ENCODE assay signal across 37 cellular contexts in genomic region chr15:80864666-80865065, GRCh38.
A peak's percentile ranks its signal among the peaks of the same experiment; 100 is the strongest.
DNase-seq lines count a peak whose midpoint lies in the region; ATAC-seq, FAIRE-seq and TF ChIP-seq lines count a peak whose summit lies in the region.
"Had no signal": no experiment of that assay in that cellular context is flagged by ENCODE, and none has a peak within 500 bp of the region (broad histone marks: within the 10 kb centered on the region; RNA-seq: fewer than 3 reads in every experiment).

No MANE protein-coding gene starts in this region.

- POLR2A ChIA-PET in H1 (lab: Charles Lee; ENCODE audit: partially characterized antibody), result interaction anchor here (0.5 to 1.4 kb wide), 2 partner anchors 9 to 234 kb away, joined by 3 read pairs; no protein-coding TSS in a partner anchor

- ATAC-seq in GM23338, result no peak
- ATAC-seq in GM21423 (IDR thresholded peaks at IDR 0.05; ENCODE audit: unreplicated experiment), result no peak
- no peak for ATAC-seq in activated T-cell treated with anti-CD3 and anti-CD28 coated beads, Interleukin-2, amount 50 U/mL, for 4 hours
- ATAC-seq: A549; CD8-positive, alpha-beta T cell had no signal

- H3K27me3 ChIP-seq in GM23338 (ENCODE audit: insufficient read depth), result no peaks in the 10 kb centered on the region
- no peaks in the 10 kb centered on the region; a peak in 2 of 7 replicates for H3K27me3 ChIP-seq in H1 (replicated peaks in 1 of 4; ENCODE audit: control insufficient read depth in 3 of 4, extremely low read depth in 1 of 4, insufficient read depth in 3 of 4, low read length in 3 of 4)
- H3K27me3 ChIP-seq in trophoblast cell (ENCODE audit: insufficient read depth, low read length), result no peaks in the 10 kb centered on the region
- no peaks in the 10 kb centered on the region for H3K27me3 ChIP-seq in osteoblast (ENCODE audit: insufficient read depth, low read length)
- H3K27me3 ChIP-seq: BLaER1 treated with 17β-estradiol and CSF1 and Interleukin-3, amounts not matched to agents 10 nM and 100 nM had no signal

- no peak overlapping the region for H3K27ac Mint-ChIP-seq in GM23338
- H3K27ac Mint-ChIP-seq in osteocyte (ENCODE audit: unreplicated experiment), result peak overlapping the region; percentile 18
- H3K27ac Mint-ChIP-seq: B cell; CD14-positive monocyte; CD4-positive, alpha-beta memory T cell; CD4-positive, alpha-beta T cell; CD4-positive, CD25-positive, alpha-beta regulatory T cell; CD8-positive, alpha-beta memory T cell; CD8-positive, alpha-beta T cell had no signal

- H3K4me3 ChIP-seq in GM23338 (no peak overlapping the region), H1 (ENCODE audit: extremely low read depth in 1 of 4, insufficient read depth in 2 of 4, low read depth in 3 of 4, low read length in 4 of 4) (no peak overlapping the region), trophoblast cell (ENCODE audit: low read depth, low read length) (no peak overlapping the region), osteoblast (ENCODE audit: insufficient read depth, low read length) (no peak overlapping the region)
- H3K4me3 ChIP-seq: A549; BLaER1; BLaER1 treated with 17β-estradiol and CSF1 and Interleukin-3, amounts not matched to agents 10 nM and 100 nM had no signal

- H3K23ac ChIP-seq in H1 (ENCODE audit: insufficient read length), result no peak overlapping the region
- H3K23ac ChIP-seq in trophoblast cell (ENCODE audit: low read length), result no peak overlapping the region

- no peaks in the 10 kb centered on the region for H3K9me3 Mint-ChIP-seq in GM23338
- no peaks in the 10 kb centered on the region for H3K9me3 Mint-ChIP-seq in osteocyte (ENCODE audit: unreplicated experiment)
- H3K9me3 Mint-ChIP-seq in activated T-cell treated with anti-CD3 and anti-CD28 coated beads, Interleukin-2, amount 50 U/mL, for 4 hours, result no peaks in the 10 kb centered on the region
- H3K9me3 Mint-ChIP-seq: CD4-positive, alpha-beta T cell; CD8-positive, alpha-beta memory T cell; CD8-positive, alpha-beta T cell had no signal

- H3K27me3 Mint-ChIP-seq in GM23338 (ENCODE audit: insufficient read depth, low read depth, poor library complexity) (peaks cover 11% of the 10 kb centered on the region), osteocyte (ENCODE audit: unreplicated experiment) (no peaks in the 10 kb centered on the region)
- no peaks in the 10 kb centered on the region for H3K27me3 Mint-ChIP-seq in activated T-cell treated with anti-CD3 and anti-CD28 coated beads, Interleukin-2, amount 50 U/mL, for 4 hours (ENCODE audit: low read depth)
- H3K27me3 Mint-ChIP-seq: CD4-positive, alpha-beta T cell; CD4-positive, CD25-positive, alpha-beta regulatory T cell; CD8-positive, alpha-beta memory T cell had no signal

- no peak overlapping the region for H4K5ac ChIP-seq in H1 (ENCODE audit: insufficient read length, low read depth, low read length)

- H3K79me1 ChIP-seq in H1 (ENCODE audit: low read depth, low read length) (no peaks in the 10 kb centered on the region), trophoblast cell (ENCODE audit: low read length) (no peaks in the 10 kb centered on the region)

- H3K36me3 Mint-ChIP-seq in GM23338 (ENCODE audit: low read depth) (no peaks in the 10 kb centered on the region), osteocyte (ENCODE audit: unreplicated experiment) (peaks cover 66% of the 10 kb centered on the region)
- no peaks in the 10 kb centered on the region for H3K36me3 Mint-ChIP-seq in activated T-cell treated with anti-CD3 and anti-CD28 coated beads, Interleukin-2, amount 50 U/mL, for 4 hours (ENCODE audit: insufficient read depth)
- H3K36me3 Mint-ChIP-seq: CD14-positive monocyte; CD4-positive, alpha-beta memory T cell; CD8-positive, alpha-beta memory T cell; CD8-positive, alpha-beta T cell had no signal

- no peaks in the 10 kb centered on the region for H3K9me2 ChIP-seq in GM23338 (ENCODE audit: insufficient read depth)

- TF ChIP-seq CTCF in GM23338 (conservative IDR thresholded peaks at IDR 0.05; ENCODE audit: low read depth in 2 of 2) (no peak), H1 (IDR thresholded peaks at IDR 0.05; ENCODE audit: control extremely low read depth in 1 of 3, insufficient read depth in 1 of 3, low read depth in 1 of 3, low read length in 3 of 3) (no peak), osteocyte (IDR thresholded peaks at IDR 0.05) (no peak), osteoblast (IDR thresholded peaks at IDR 0.05; ENCODE audit: extremely low read depth, low read depth, low read length) (no peak)

- no peak overlapping the region for H3K4ac ChIP-seq in H1 (replicated peaks; ENCODE audit: insufficient read length, low read depth, low read length)
- H3K4ac ChIP-seq in trophoblast cell (ENCODE audit: low read depth, low read length), result no peak overlapping the region

- peaks cover 5% of the 10 kb centered on the region for H3F3A ChIP-seq in GM23338 (replicated peaks; ENCODE audit: low read depth)

- FAIRE-seq in H1 (lab: Jason Lieb, UNC), result no peak
- FAIRE-seq: A204.1, A549, D721Med had no signal

- H3K56ac ChIP-seq in H1 (replicated peaks; ENCODE audit: insufficient read length, low read depth, low read length), result no peak overlapping the region

- H3K9me3 ChIP-seq in H1 (ENCODE audit: insufficient read depth in 2 of 2, low read depth in 1 of 2, low read length in 1 of 2) (no peaks in the 10 kb centered on the region), trophoblast cell (ENCODE audit: insufficient read depth, low read depth, low read length) (no peaks in the 10 kb centered on the region), osteoblast (ENCODE audit: low read depth, low read length) (no peaks in the 10 kb centered on the region)
- H3K9me3 ChIP-seq: A549; BE2C; BLaER1; BLaER1 treated with 17β-estradiol and CSF1 and Interleukin-3, amounts not matched to agents 10 nM and 100 nM; Caco-2 had no signal

- H3K36me3 ChIP-seq in GM23338 (ENCODE audit: insufficient read depth), result no peaks in the 10 kb centered on the region
- H3K36me3 ChIP-seq in H1 (ENCODE audit: control insufficient read depth in 2 of 4, insufficient read depth in 4 of 4, low read length in 3 of 4), result no peaks in the 10 kb centered on the region
- no peaks in the 10 kb centered on the region for H3K36me3 ChIP-seq in trophoblast cell (ENCODE audit: control insufficient read depth in 1 of 2, insufficient read depth in 2 of 2, low read length in 2 of 2)
- H3K36me3 ChIP-seq in osteoblast (ENCODE audit: insufficient read depth, low read length), result peaks cover 90% of the 10 kb centered on the region
- H3K36me3 ChIP-seq: BE2C; BLaER1; BLaER1 treated with 17β-estradiol and CSF1 and Interleukin-3, amounts not matched to agents 10 nM and 100 nM had no signal

- H4K12ac ChIP-seq in trophoblast cell (ENCODE audit: low read depth, low read length), result no peak overlapping the region

- H3K4me3 Mint-ChIP-seq in GM23338 (no peak overlapping the region), osteocyte (ENCODE audit: unreplicated experiment) (no peak overlapping the region)
- no peak overlapping the region for H3K4me3 Mint-ChIP-seq in activated T-cell treated with anti-CD3 and anti-CD28 coated beads, Interleukin-2, amount 50 U/mL, for 4 hours
- H3K4me3 Mint-ChIP-seq: B cell; CD14-positive monocyte; CD4-positive, alpha-beta memory T cell; CD4-positive, alpha-beta T cell; CD4-positive, CD25-positive, alpha-beta regulatory T cell; CD8-positive, alpha-beta memory T cell; CD8-positive, alpha-beta T cell had no signal

- H3K14ac ChIP-seq in H1 (ENCODE audit: insufficient read length), result no peak overlapping the region
- no peak overlapping the region for H3K14ac ChIP-seq in trophoblast cell (ENCODE audit: low read length)

- no peak for TF ChIP-seq POLR2A in H1 (IDR thresholded peaks at IDR 0.05; ENCODE audit: control extremely low read depth in 1 of 2, low read depth in 2 of 2, low read length in 2 of 2)

- 0 out of 2 replicates have a peak overlapping the region, but pooled peaks have one; percentile 54 for H3K4me2 ChIP-seq in GM23338
- H3K4me2 ChIP-seq in H1 (ENCODE audit: insufficient read depth in 1 of 2, low read depth in 2 of 2, low read length in 2 of 2), result no peak overlapping the region
- no peak overlapping the region for H3K4me2 ChIP-seq in trophoblast cell (ENCODE audit: low read length)
- H3K4me2 ChIP-seq in osteoblast (ENCODE audit: insufficient read depth, low read length), result no peak overlapping the region
- H3K4me2 ChIP-seq: A549 had no signal

- peak overlapping the region; percentile 9 for H2BK120ac ChIP-seq in H1 (replicated peaks; ENCODE audit: low read depth, low read length)
- H2BK120ac ChIP-seq in trophoblast cell (ENCODE audit: insufficient read depth, low read length, poor library complexity), result no peak overlapping the region

- no peak for TF ChIP-seq EP300 in H1 (IDR thresholded peaks at IDR 0.05; ENCODE audit: borderline replicate concordance in 1 of 2, low read depth in 2 of 2, low read length in 2 of 2)

- no peak overlapping the region for H2BK20ac ChIP-seq in H1 (ENCODE audit: low read length)

- 96% methylated on average over 4 of the region's 4 CpGs; no CpG with 5 or more reads in 1 of the 2 experiments for WGBS in H1 (ENCODE audit: extremely low coverage in 1 of 2, insufficient coverage in 1 of 2, insufficient read length in 1 of 2, insufficient replicate concordance in 2 of 2, low coverage in 1 of 2, low lambda C conversion rate in 2 of 2, missing lambda C conversion rate in 1 of 2), 2 experiments
- no CpG with 5 or more reads among the region's 4 CpGs for WGBS in trophoblast cell (ENCODE audit: extremely low coverage, insufficient coverage, insufficient read length)

- no peak overlapping the region for H2BK5ac ChIP-seq in H1 (ENCODE audit: low read depth, low read length)
- no peak overlapping the region for H2BK5ac ChIP-seq in trophoblast cell (ENCODE audit: low read depth, low read length, poor library complexity)

- no peak for TF ChIP-seq RAD21 in H1 (IDR thresholded peaks at IDR 0.05 in 1 of 2, conservative IDR thresholded peaks at IDR 0.05 in 1 of 2; ENCODE audit: low read depth in 2 of 2, low read length in 2 of 2)

- no peaks in the 10 kb centered on the region for H3K79me2 ChIP-seq in GM23338 (replicated peaks; ENCODE audit: insufficient read depth)
- no peaks in the 10 kb centered on the region for H3K79me2 ChIP-seq in H1 (ENCODE audit: control insufficient read depth in 1 of 2, insufficient read depth in 2 of 2, low read length in 2 of 2)
- H3K79me2 ChIP-seq in trophoblast cell (ENCODE audit: control insufficient read depth, insufficient read depth, low read length, poor library complexity), result no peaks in the 10 kb centered on the region
- H3K79me2 ChIP-seq in osteoblast (ENCODE audit: insufficient read depth, low read length), result no peaks in the 10 kb centered on the region

- H3K4me1 ChIP-seq in GM23338 (ENCODE audit: insufficient read depth), result peaks cover 37% of the 10 kb centered on the region
- H3K4me1 ChIP-seq in H1 (replicated peaks in 1 of 4; ENCODE audit: control insufficient read depth in 3 of 4, insufficient read depth in 4 of 4, low read length in 3 of 4), result peaks cover 6 to 21% (median 17%) of the 10 kb centered on the region in 4 experiments
- H3K4me1 ChIP-seq in trophoblast cell (ENCODE audit: control insufficient read depth in 1 of 2, insufficient read depth in 2 of 2, low read length in 2 of 2), result no peaks in the 10 kb centered on the region
- no peaks in the 10 kb centered on the region for H3K4me1 ChIP-seq in osteoblast (ENCODE audit: insufficient read depth, low read length)
- H3K4me1 ChIP-seq: A549, BE2C, Caco-2 had no signal

- no peak for DNase-seq in GM23338 (ENCODE audit: low spot score)
- DNase-seq in H1 (ENCODE audit: low read depth in 1 of 2, low spot score in 2 of 2), result no peak
- no peak for DNase-seq in osteocyte (ENCODE audit: extremely low spot score, unreplicated experiment)
- peak; percentile 74 to 86 for DNase-seq in trophoblast cell
- DNase-seq in osteoblast (ENCODE audit: insufficient read length, low spot score, missing footprints), result no peak
- no peak for DNase-seq in activated T-cell treated with anti-CD3 and anti-CD28 coated beads, Interleukin-2, amount 50 U/mL, for 4 hours
- DNase-seq in AG20443 (ENCODE audit: low spot score), result no peak
- DNase-seq: 8988T; ACHN; AML-193; BE2C; C1 segment of cervical spinal cord; Caco-2; Calu3; CD4-positive, alpha-beta memory T cell; CD4-positive, alpha-beta T cell; CD4-positive, CD25-positive, alpha-beta regulatory T cell; CD8-positive, alpha-beta memory T cell; CD8-positive, alpha-beta T cell; COR-L47; DMS 273 treated with DMSO at 0.1 percent for 48 hours; DMS153; DMS53; DMS79; DMS79 treated with DMSO at 0.1 percent for 48 hours; DND-41; EL had no signal

- H3K27ac ChIP-seq in GM23338 (ENCODE audit: low read depth), result no peak overlapping the region
- H3K27ac ChIP-seq in H1 (ENCODE audit: low read depth, low read length), result no peak overlapping the region
- H3K27ac ChIP-seq in trophoblast cell (ENCODE audit: low read depth, low read length), result no peak overlapping the region
- H3K27ac ChIP-seq in osteoblast (ENCODE audit: low read depth, low read length), result no peak overlapping the region
- H3K27ac ChIP-seq: 22Rv1, A549, C4-2B had no signal

- no peaks in the 10 kb centered on the region for H4K20me1 ChIP-seq in GM23338 (replicated peaks; ENCODE audit: insufficient read depth)
- H4K20me1 ChIP-seq in H1 (replicated peaks in 1 of 2; ENCODE audit: control insufficient read depth in 1 of 2, insufficient read depth in 2 of 2, low read length in 2 of 2), result no peaks in the 10 kb centered on the region
- peaks cover 77% of the 10 kb centered on the region for H4K20me1 ChIP-seq in osteoblast (ENCODE audit: insufficient read depth, low read length)
- H4K20me1 ChIP-seq: BLaER1; BLaER1 treated with 17β-estradiol and CSF1 and Interleukin-3, amounts not matched to agents 10 nM and 100 nM had no signal

- H4K8ac ChIP-seq in H1 (ENCODE audit: extremely low read depth, insufficient read depth, low read length), result no peak overlapping the region
- no peak overlapping the region for H4K8ac ChIP-seq in trophoblast cell (ENCODE audit: low read depth, low read length)

- H2BK15ac ChIP-seq in H1 (ENCODE audit: low read length), result no peak overlapping the region

- no peaks in the 10 kb centered on the region; the same call in 1 of the 2 replicates for H3K23me2 ChIP-seq in H1 (ENCODE audit: low read depth, low read length)

- H3K18ac ChIP-seq in H1 (ENCODE audit: extremely low read depth, low read length) (no peak overlapping the region), trophoblast cell (ENCODE audit: low read length) (no peak overlapping the region)

- no peak overlapping the region for H2BK12ac ChIP-seq in H1 (ENCODE audit: low read depth, low read length)
- H2BK12ac ChIP-seq in trophoblast cell (ENCODE audit: low read length), result no peak overlapping the region

- no peak overlapping the region for H4K91ac ChIP-seq in H1 (replicated peaks; ENCODE audit: insufficient read length, low read length)
- H4K91ac ChIP-seq in trophoblast cell (ENCODE audit: low read depth, low read length), result no peak overlapping the region

- H3K4me1 Mint-ChIP-seq in GM23338 (peaks cover 48% of the 10 kb centered on the region), osteocyte (ENCODE audit: unreplicated experiment) (peaks cover 29% of the 10 kb centered on the region)
- no peaks in the 10 kb centered on the region for H3K4me1 Mint-ChIP-seq in activated T-cell treated with anti-CD3 and anti-CD28 coated beads, Interleukin-2, amount 50 U/mL, for 4 hours (ENCODE audit: low read depth)
- H3K4me1 Mint-ChIP-seq: B cell; CD14-positive monocyte; CD4-positive, alpha-beta memory T cell; CD4-positive, CD25-positive, alpha-beta regulatory T cell; CD8-positive, alpha-beta memory T cell had no signal

- H3K9ac ChIP-seq in H1 (replicated peaks in 1 of 4; ENCODE audit: extremely low read depth in 1 of 4, low read depth in 3 of 4, low read length in 3 of 4) (no peak overlapping the region), trophoblast cell (ENCODE audit: low read length) (no peak overlapping the region)
- H3K9ac ChIP-seq: BLaER1; BLaER1 treated with 17β-estradiol and CSF1 and Interleukin-3, amounts not matched to agents 10 nM and 100 nM had no signal

- CTCF ChIA-PET in H1 (lab: Charles Lee; ENCODE audit: partially characterized antibody), result interaction anchor here (0.7 to 5.0 kb wide), 11 partner anchors 8 to 106 kb away, joined by 3 to 29 read pairs (median 4); partner anchors contain the start of gene CEMIP

- H2AFZ ChIP-seq in GM23338, result no peak overlapping the region
- no peak overlapping the region for H2AFZ ChIP-seq in H1 (ENCODE audit: low read length)
- H2AFZ ChIP-seq in trophoblast cell (ENCODE audit: insufficient read depth, low read length, poor library complexity), result no peak overlapping the region
- H2AFZ ChIP-seq in osteoblast (ENCODE audit: low read length), result no peak overlapping the region

- H2AK5ac ChIP-seq in H1 (ENCODE audit: low read depth, low read length) (no peak overlapping the region), trophoblast cell (ENCODE audit: low read length) (no peak overlapping the region)

Comparison
In these comparisons a context has a peak if more than half of its experiments do, and no peak if none do; other contexts are left out.
1. DNase-seq: peak in trophoblast cell (2 of 2); none in GM23338 (single experiment), H1 (0 of 2), osteocyte (single experiment), osteoblast (single experiment), activated T-cell treated with anti-CD3 and anti-CD28 coated beads, Interleukin-2, amount 50 U/mL, for 4 hours (single experiment) and AG20443 (single experiment).